In the genomic region with DNA sequence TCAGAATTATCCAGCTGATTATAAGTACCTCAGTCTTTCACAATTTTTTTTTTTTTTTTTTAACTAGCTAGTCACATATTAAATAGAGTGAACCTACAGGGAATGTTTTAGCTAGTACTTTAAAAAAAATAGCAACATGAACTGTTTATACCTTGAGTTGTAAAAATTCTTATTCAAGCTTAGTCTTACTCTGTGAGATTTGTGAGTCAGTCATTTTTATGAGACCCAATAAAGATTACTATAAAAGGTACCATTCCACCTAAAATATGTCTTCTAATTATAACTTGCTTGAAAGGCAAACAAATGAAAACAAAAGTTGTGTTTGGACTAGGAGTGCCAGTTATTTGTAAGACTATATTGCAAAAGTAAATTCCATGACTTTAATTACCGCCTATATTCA, we compare ENCODE assay signal across 1 cellular context. TPM values are rescaled to one million over a fixed set of nuclear protein-coding genes. Genes with fewer than 3 reads are reported as not detected.
"Had no signal": no experiment of that assay in that cellular context is flagged by ENCODE, and none has a peak within 500 bp of the region (broad histone marks: within the 10 kb centered on the region; RNA-seq: fewer than 3 reads in every experiment).

No MANE protein-coding gene starts in this region.

RNA-seq across cellular contexts. Expression of gene FAM72C, which starts 5.9 kb away (rescaled TPM):
- total RNA-seq: HT-29 had no signal
